8 cellular contexts compared by ENCODE assay signal in the genomic region with DNA sequence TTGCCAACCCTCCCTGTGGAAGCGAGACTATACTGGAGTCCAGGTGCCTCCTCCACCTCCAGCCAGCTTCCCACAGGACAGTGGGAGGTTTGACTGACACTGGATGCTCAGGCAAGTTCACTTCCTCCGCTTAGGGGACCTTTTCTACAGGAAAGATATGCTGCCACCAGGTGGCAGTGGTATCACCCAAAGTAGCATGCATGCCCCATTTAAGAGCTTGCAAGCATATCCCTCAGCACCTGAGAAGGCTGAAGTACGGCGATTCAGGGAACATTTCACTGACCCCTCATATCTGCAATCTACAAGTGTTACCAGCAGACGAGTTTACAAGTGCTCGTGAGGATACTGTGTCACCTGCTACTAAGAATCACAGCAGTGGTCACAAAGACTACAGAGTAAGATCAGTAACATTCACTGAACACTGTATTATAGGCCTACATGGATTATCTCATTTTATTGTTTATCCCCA.
A peak's percentile ranks its signal among the peaks of the same experiment; 100 is the strongest.
DNase-seq lines count a peak whose midpoint lies in the region; ATAC-seq and TF ChIP-seq lines count a peak whose summit lies in the region.

No MANE protein-coding gene starts in this region.

- no peaks in the 10 kb centered on the region for H3K36me3 ChIP-seq in SU-DHL-6 (ENCODE audit: low read length)

- POLR2A ChIA-PET in HEK293T (lab: Yijun Ruan, JAX) = no interaction called here

- no peak overlapping the region for H3K4me2 ChIP-seq in SU-DHL-6 (ENCODE audit: low read depth, low read length, poor library complexity, severe bottlenecking)

- H3K9ac ChIP-seq in SU-DHL-6 (ENCODE audit: low read length) = no peak overlapping the region

- H4K20me1 ChIP-seq in SU-DHL-6 (ENCODE audit: low read depth, low read length) = no peaks in the 10 kb centered on the region

- peak overlapping the region; percentile 17 for H2AFZ ChIP-seq in SU-DHL-6 (ENCODE audit: low read depth, low read length, severe bottlenecking)

- H3K9me3 ChIP-seq in SU-DHL-6 (ENCODE audit: insufficient read depth, low read length) = no peaks in the 10 kb centered on the region

- H3K27me3 ChIP-seq in SU-DHL-6 (ENCODE audit: low read length) = no peaks in the 10 kb centered on the region

- no peaks in the 10 kb centered on the region for H3K36me3 Mint-ChIP-seq in activated naive CD8-positive, alpha-beta T cell treated with anti-CD3 and anti-CD28 coated beads, Interleukin-2, amount 50 U/mL, for 24 hours (ENCODE audit: low read depth)

- intact Hi-C loops in left cardiac atrium (cut with DNase I) = loop anchor here in 1 of 2 donors (1.0 kb wide), 1 partner anchor 83 kb away; no protein-coding TSS in a partner anchor

- no peaks in the 10 kb centered on the region for H3K9me2 ChIP-seq in SU-DHL-6 (replicated peaks; ENCODE audit: insufficient read depth, low read length)

- H3K27ac ChIP-seq in SU-DHL-6 (ENCODE audit: low read depth, low read length) = no peak overlapping the region

- no peak for TF ChIP-seq POLR2A in NB4 (IDR thresholded peaks at IDR 0.05; ENCODE audit: extremely low read depth, insufficient read length)

- H3K9me3 Mint-ChIP-seq in activated naive CD8-positive, alpha-beta T cell treated with anti-CD3 and anti-CD28 coated beads, Interleukin-2, amount 50 U/mL, for 24 hours = no peaks in the 10 kb centered on the region

- TF ChIP-seq CTCF in GM12864 (IDR thresholded peaks at IDR 0.05; ENCODE audit: low read depth, low read length, missing control alignments) (peak; percentile 84), NB4 (IDR thresholded peaks at IDR 0.05; ENCODE audit: low read depth, low read length) (peak; percentile 82), SU-DHL-6 (IDR thresholded peaks at IDR 0.05; ENCODE audit: insufficient read depth, low read length, poor library complexity, severe bottlenecking) (peak; percentile 72)

- H3K27me3 Mint-ChIP-seq in activated naive CD8-positive, alpha-beta T cell treated with anti-CD3 and anti-CD28 coated beads, Interleukin-2, amount 50 U/mL, for 24 hours = no peaks in the 10 kb centered on the region

- no peak overlapping the region for H3K4me3 Mint-ChIP-seq in activated naive CD8-positive, alpha-beta T cell treated with anti-CD3 and anti-CD28 coated beads, Interleukin-2, amount 50 U/mL, for 24 hours

- CTCF ChIA-PET in HEK293T (lab: Yijun Ruan, JAX) = interaction anchor here (0.5 to 2.2 kb wide), 25 partner anchors 9 to 411 kb away, joined by 3 to 32 read pairs (median 5); a partner anchor contains a TSS

- DNase-seq in GM12864 (ENCODE audit: low read depth) (peak; percentile 65), HEK293T (ENCODE audit: extremely low spot score) (peak; percentile 70), NB4 (ENCODE audit: low read depth) (peak; percentile 75), left cardiac atrium (peak; percentile 76), retina (peak; percentile 62)
- peak; percentile 71 for DNase-seq in activated naive CD8-positive, alpha-beta T cell treated with anti-CD3 and anti-CD28 coated beads, Interleukin-2, amount 50 U/mL, for 24 hours

- peaks cover 7% of the 10 kb centered on the region for H3K4me1 Mint-ChIP-seq in activated naive CD8-positive, alpha-beta T cell treated with anti-CD3 and anti-CD28 coated beads, Interleukin-2, amount 50 U/mL, for 24 hours

- no peak overlapping the region for H3K4me3 ChIP-seq in GM12864 (ENCODE audit: low read depth, low read length)
- no peak overlapping the region for H3K4me3 ChIP-seq in NB4 (ENCODE audit: low read depth, low read length)
- H3K4me3 ChIP-seq in SU-DHL-6 (ENCODE audit: insufficient read depth, low read length, poor library complexity, severe bottlenecking) = no peak overlapping the region

- H3K27ac Mint-ChIP-seq in activated naive CD8-positive, alpha-beta T cell treated with anti-CD3 and anti-CD28 coated beads, Interleukin-2, amount 50 U/mL, for 24 hours = no peak overlapping the region

- ATAC-seq in activated naive CD8-positive, alpha-beta T cell treated with anti-CD3 and anti-CD28 coated beads, Interleukin-2, amount 50 U/mL, for 24 hours = peak; percentile 90
- ATAC-seq in left cardiac atrium = peak; percentile 88 to 91
- no peak for ATAC-seq in GM18870 (IDR thresholded peaks at IDR 0.05; ENCODE audit: unreplicated experiment)

- H3F3A ChIP-seq in SU-DHL-6 (ENCODE audit: insufficient read depth) = no peaks in the 10 kb centered on the region

- H3K79me2 ChIP-seq in SU-DHL-6 (ENCODE audit: insufficient read depth, low read length) = no peaks in the 10 kb centered on the region

TF ChIP-seq in HEK293T, 16 proteins besides CTCF, POLR2A, EP300 and RAD21:
- TF ChIP-seq, protein P1, sequence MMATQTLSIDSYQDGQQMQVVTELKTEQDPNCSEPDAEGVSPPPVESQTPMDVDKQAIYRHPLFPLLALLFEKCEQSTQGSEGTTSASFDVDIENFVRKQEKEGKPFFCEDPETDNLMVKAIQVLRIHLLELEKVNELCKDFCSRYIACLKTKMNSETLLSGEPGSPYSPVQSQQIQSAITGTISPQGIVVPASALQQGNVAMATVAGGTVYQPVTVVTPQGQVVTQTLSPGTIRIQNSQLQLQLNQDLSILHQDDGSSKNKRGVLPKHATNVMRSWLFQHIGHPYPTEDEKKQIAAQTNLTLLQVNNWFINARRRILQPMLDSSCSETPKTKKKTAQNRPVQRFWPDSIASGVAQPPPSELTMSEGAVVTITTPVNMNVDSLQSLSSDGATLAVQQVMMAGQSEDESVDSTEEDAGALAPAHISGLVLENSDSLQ (IDR thresholded peaks at IDR 0.05) = peak; percentile 83
- no peak for TF ChIP-seq SP1 (IDR thresholded peaks at IDR 0.05)
